8 cellular contexts compared by ENCODE assay signal in the genomic region with DNA sequence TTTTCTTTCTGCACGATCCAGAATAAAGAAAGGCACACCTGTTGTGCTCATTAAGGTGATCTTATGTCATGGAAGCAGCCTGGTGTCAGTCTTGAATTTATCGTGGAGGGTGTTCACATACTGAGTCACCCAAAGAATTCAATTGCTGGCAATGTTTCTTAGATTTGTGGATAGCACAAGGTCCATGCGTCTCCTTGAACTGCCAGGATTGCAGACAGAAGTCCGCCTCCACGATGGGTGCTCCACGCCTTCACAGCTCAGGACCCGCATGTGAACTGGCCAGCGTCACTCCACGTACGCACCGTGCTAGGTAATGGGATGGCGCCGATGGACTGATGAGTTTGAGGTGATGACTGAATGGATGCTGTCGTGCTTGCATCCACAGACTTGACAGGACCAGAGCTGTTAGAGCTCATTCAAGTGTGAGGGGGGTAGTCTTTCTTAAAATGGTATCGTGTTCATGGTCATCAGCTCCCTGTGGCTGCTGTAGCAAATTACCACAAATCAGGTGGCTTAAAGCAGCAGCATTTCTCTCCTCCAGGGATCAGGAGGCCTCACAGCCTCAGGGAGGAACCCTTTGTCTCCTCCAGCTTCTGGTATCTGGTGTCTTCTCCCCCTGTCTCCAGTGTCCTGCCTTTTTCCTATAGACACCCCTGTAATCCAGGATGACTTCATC.
DNase-seq lines count a peak whose midpoint lies in the region; ATAC-seq and TF ChIP-seq lines count a peak whose summit lies in the region.

No MANE protein-coding gene starts in this region.

- CTCF ChIA-PET in AG04450 (lab: Charles Lee) = interaction anchor here (0.6 to 3.2 kb wide), 6 partner anchors 21 to 320 kb away, joined by 3 to 67 read pairs (median 4); no protein-coding TSS in a partner anchor

- peaks cover 30% of the 10 kb centered on the region for H3K36me3 ChIP-seq in HUES64 (ENCODE audit: insufficient read depth, low read length)

- H3K4me3 ChIP-seq in AG04450 (ENCODE audit: low read depth, low read length) (no peak overlapping the region), HUES64 (ENCODE audit: low read length) (no peak overlapping the region)

- H3K4me1 ChIP-seq in HUES64 (ENCODE audit: insufficient read depth, low read length) = peaks cover 4% of the 10 kb centered on the region; the same call in 1 of the 2 replicates

- ATAC-seq in HG03097 (IDR thresholded peaks at IDR 0.05; ENCODE audit: low FRiP score, unreplicated experiment) = no peak

- POLR2A ChIA-PET in AG04450 (lab: Yijun Ruan, JAX) = no interaction called here

- H3K27me3 ChIP-seq in AG04450 (ENCODE audit: control insufficient read depth, insufficient read depth, low read length) (no peaks in the 10 kb centered on the region), HUES64 (ENCODE audit: insufficient read depth, low read length) (no peaks in the 10 kb centered on the region)

- no peaks in the 10 kb centered on the region; the same call in 1 of the 2 replicates for H3K9me3 ChIP-seq in AG04450 (ENCODE audit: control insufficient read depth, insufficient read depth, low read length)
- H3K9me3 ChIP-seq in HUES64 (ENCODE audit: insufficient read depth, low read depth, low read length) = no peaks in the 10 kb centered on the region

- H3K27me3 Mint-ChIP-seq in endothelial cell (ENCODE audit: unreplicated experiment) (peaks cover 9% of the 10 kb centered on the region), osteocyte (ENCODE audit: unreplicated experiment) (no peaks in the 10 kb centered on the region)

- no peak overlapping the region for H3K9ac ChIP-seq in HUES64 (ENCODE audit: low read depth, low read length)

- peaks cover 29% of the 10 kb centered on the region for H3K36me3 Mint-ChIP-seq in endothelial cell (ENCODE audit: low read depth, unreplicated experiment)
- H3K36me3 Mint-ChIP-seq in osteocyte (ENCODE audit: unreplicated experiment) = peaks cover 29% of the 10 kb centered on the region

- TF ChIP-seq CTCF in AG04450 (IDR thresholded peaks at IDR 0.05; ENCODE audit: low read depth, low read length) (no peak), endothelial cell (IDR thresholded peaks at IDR 0.05; ENCODE audit: unreplicated experiment) (no peak), osteocyte (IDR thresholded peaks at IDR 0.05) (no peak)

- no peaks in the 10 kb centered on the region for H3K9me3 Mint-ChIP-seq in endothelial cell (ENCODE audit: unreplicated experiment)
- H3K9me3 Mint-ChIP-seq in osteocyte (ENCODE audit: unreplicated experiment) = no peaks in the 10 kb centered on the region

- 94% methylated on average over 15 of the region's 15 CpGs for WGBS in HUES64

- H3K4me3 Mint-ChIP-seq in endothelial cell (ENCODE audit: unreplicated experiment) = peak overlapping the region; percentile 22
- no peak overlapping the region for H3K4me3 Mint-ChIP-seq in osteocyte (ENCODE audit: unreplicated experiment)

- H3K4me1 Mint-ChIP-seq in endothelial cell (ENCODE audit: unreplicated experiment) (peaks cover 5% of the 10 kb centered on the region), osteocyte (ENCODE audit: unreplicated experiment) (peaks cover 29% of the 10 kb centered on the region)

- H3K27ac ChIP-seq in AG04450 (ENCODE audit: low read depth, low read length) (peak overlapping the region; percentile 98), HUES64 (ENCODE audit: low read depth, low read length) (peak overlapping the region; percentile 12; the same call in 1 of the 2 replicates)

- peak overlapping the region; percentile 49 for H3K27ac Mint-ChIP-seq in endothelial cell (ENCODE audit: unreplicated experiment)
- peak overlapping the region; percentile 85 for H3K27ac Mint-ChIP-seq in osteocyte (ENCODE audit: unreplicated experiment)

- no peak for DNase-seq in AG04450 (ENCODE audit: low read depth, low spot score)
- DNase-seq in endothelial cell (ENCODE audit: low spot score) = no peak
- no peak for DNase-seq in osteocyte (ENCODE audit: extremely low spot score, unreplicated experiment)
- DNase-seq in NK-92 treated with Interleukin-12 subunit alpha and Interleukin-12 subunit beta, amount 100 ng/mL, for 24 hours (lab: John Stamatoyannopoulos, UW) = no peak
- DNase-seq in HUDEP-2 (lab: John Stamatoyannopoulos, UW; ENCODE audit: unreplicated experiment in 76 of 76) = no peak
- no peak for DNase-seq in NOMO-1 (lab: John Stamatoyannopoulos, UW; ENCODE audit: unreplicated experiment in 2 of 2)
